In the genomic region with DNA sequence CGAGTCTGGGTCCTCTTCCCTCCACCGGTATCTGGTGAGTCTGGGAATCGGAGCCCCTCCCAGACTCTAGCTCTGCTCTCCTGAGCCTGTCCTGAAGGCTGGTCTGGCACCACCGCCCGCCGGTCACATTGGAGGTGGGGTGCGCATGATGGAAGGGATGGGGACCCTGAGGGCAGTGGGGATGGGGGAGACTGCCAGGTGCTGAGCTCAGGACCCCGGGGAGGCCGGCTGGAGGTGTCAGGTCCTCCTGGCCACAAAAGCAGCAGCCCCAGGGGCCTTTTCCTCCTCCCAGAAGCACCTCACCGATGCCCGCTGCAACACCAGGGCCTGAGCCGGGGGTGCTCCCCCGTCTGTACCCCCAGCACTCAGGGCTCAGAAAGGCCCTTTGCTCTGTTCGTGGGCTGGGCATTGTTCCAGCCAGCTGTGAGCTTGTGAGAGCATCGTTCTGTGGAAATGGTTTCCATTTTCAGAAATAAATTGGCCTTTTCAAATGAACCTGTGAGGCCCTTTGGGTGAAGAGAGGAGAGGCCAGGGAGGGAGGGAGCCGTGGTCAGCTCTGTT, we compare ENCODE assay signal across 1 cellular context.
TF ChIP-seq lines count a peak whose summit lies in the region.

No MANE protein-coding gene starts in this region.

TF ChIP-seq in H1, 55 proteins besides CTCF, POLR2A, EP300 and RAD21:
- TF ChIP-seq GTF2F1 (IDR thresholded peaks at IDR 0.05; ENCODE audit: borderline replicate concordance, low read depth, low read length) (no peak), SP2 (IDR thresholded peaks at IDR 0.05; ENCODE audit: low read length) (no peak)
- TF ChIP-seq, protein P1, sequence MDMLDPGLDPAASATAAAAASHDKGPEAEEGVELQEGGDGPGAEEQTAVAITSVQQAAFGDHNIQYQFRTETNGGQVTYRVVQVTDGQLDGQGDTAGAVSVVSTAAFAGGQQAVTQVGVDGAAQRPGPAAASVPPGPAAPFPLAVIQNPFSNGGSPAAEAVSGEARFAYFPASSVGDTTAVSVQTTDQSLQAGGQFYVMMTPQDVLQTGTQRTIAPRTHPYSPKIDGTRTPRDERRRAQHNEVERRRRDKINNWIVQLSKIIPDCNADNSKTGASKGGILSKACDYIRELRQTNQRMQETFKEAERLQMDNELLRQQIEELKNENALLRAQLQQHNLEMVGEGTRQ (IDR thresholded peaks at IDR 0.05; ENCODE audit: low read length) = no peak
